In the genomic region with DNA sequence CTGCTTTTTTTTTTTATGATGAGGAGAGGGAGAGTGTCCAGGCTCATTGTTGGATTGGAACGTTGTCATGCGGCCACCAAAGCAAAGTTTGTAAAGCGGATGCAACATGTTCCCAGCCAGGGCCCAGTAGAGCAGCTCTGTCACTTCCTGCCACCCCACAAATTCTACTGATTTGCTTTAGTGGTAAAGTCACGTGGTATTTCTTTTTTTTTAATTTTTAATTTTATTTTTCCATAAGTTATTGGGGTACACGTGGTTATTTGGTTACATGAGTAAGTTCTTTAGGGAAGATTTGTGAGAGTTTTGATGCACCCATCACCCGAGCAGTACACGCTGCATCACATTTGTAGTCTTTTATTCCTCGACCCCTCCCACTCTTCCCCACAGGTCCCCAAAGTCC, we compare ENCODE assay signal across 21 cellular contexts.
"Had no signal": no experiment of that assay in that cellular context is flagged by ENCODE, and none has a peak within 500 bp of the region (broad histone marks: within the 10 kb centered on the region; RNA-seq: fewer than 3 reads in every experiment).

No MANE protein-coding gene starts in this region.

- H3K79me2 ChIP-seq: hepatocyte had no signal

- H2AFZ ChIP-seq: hepatocyte had no signal

- FAIRE-seq: small intestine, urothelium cell line had no signal

- H3K9me3 ChIP-seq: upper lobe of right lung had no signal

- ATAC-seq: naive thymus-derived CD4-positive, alpha-beta T cell; natural killer cell treated with Interleukin-12 subunit alpha and Interleukin-12 subunit beta and Interleukin-15 and Interleukin-18, amount 100 ng/mL, for 72 hours; right cardiac atrium; stimulated activated effector memory CD8-positive, alpha-beta T cell treated with anti-CD3 and anti-CD28 coated beads, Interleukin-12 subunit alpha, Interleukin-12 subunit beta, amount 100 ng/mL, for 72 hours; upper lobe of right lung had no signal

- H3K36me3 ChIP-seq: left ventricle myocardium inferior, ovary, sigmoid colon, spleen, suprapubic skin, thoracic aorta, tibial artery, upper lobe of right lung had no signal

- H3K4me3 ChIP-seq: hepatocyte, left ventricle myocardium inferior, lung, ovary, sigmoid colon, spleen, suprapubic skin, thoracic aorta, tibial artery, upper lobe of right lung had no signal

- H3K4me2 ChIP-seq: hepatocyte had no signal

- DNase-seq: islet precursor cell; left ventricle myocardium inferior; mesendoderm; naive thymus-derived CD4-positive, alpha-beta T cell; ovary; right cardiac atrium; sigmoid colon; small intestine; stimulated activated CD4-positive, alpha-beta T cell treated with anti-CD3 and anti-CD28 coated beads, Interleukin-4, amount 100 ng/mL, for 24 hours; stimulated activated naive CD4-positive, alpha-beta T cell; tibial artery; trophoblast cell; upper lobe of right lung had no signal

- H3K4me1 ChIP-seq: left ventricle myocardium inferior, sigmoid colon, spleen, suprapubic skin, tibial artery, upper lobe of right lung had no signal

- H3K27ac ChIP-seq: hepatocyte, left ventricle myocardium inferior, ovary, sigmoid colon, spleen, suprapubic skin, thoracic aorta, tibial artery, upper lobe of right lung had no signal

- H3K27me3 ChIP-seq: hepatocyte, ovary, sigmoid colon, spleen, suprapubic skin, tibial artery, upper lobe of right lung had no signal
